ENCODE assay signal across 10 cellular contexts in the genomic region with DNA sequence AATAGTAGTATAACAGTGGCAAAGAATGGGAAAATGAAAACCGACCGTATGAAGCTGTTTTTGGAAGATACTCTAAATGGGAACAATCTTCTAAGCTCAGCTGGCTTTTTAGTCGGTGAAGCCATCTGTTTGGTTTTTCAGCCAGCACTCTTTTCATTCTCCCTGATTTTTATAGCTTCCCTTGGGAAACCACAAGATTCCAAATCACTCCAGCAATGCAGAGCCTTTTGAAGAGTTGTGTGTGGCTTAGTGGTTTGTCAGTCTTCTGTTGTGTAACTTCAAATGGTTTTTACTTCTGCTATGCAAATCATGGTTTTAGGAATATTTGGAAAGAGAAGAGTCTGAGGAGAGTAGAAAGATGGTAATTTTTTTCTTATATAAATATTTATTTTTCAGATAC.
DNase-seq lines count a peak whose midpoint lies in the region; ATAC-seq and FAIRE-seq lines count a peak whose summit lies in the region.
"Had no signal": no experiment of that assay in that cellular context is flagged by ENCODE, and none has a peak within 500 bp of the region (broad histone marks: within the 10 kb centered on the region; RNA-seq: fewer than 3 reads in every experiment).

No MANE protein-coding gene starts in this region.

- FAIRE-seq in endometrium (lab: Jason Lieb, UNC), result peak; percentile 95

- peak; percentile 92 for DNase-seq in EL
- peak; percentile 50 to 83 for DNase-seq in NCI-H446 (lab: John Stamatoyannopoulos, UW)
- peak; percentile 82 for DNase-seq in non-pigmented ciliary epithelial cell (ENCODE audit: low read depth)
- no peak for DNase-seq in stimulated activated CD4-positive, alpha-beta T cell treated with anti-CD3 and anti-CD28 coated beads, Interleukin-2, amount 100 ng/mL, for 24 hours
- DNase-seq in NCI-H526 treated with DMSO at 0.1 percent for 48 hours (lab: John Stamatoyannopoulos, UW), result no peak
- DNase-seq: Kasumi-1, nucleus accumbens had no signal

- ATAC-seq in HG02763 (IDR thresholded peaks at IDR 0.05; ENCODE audit: unreplicated experiment) (no peak), GM18873 (IDR thresholded peaks at IDR 0.05; ENCODE audit: low FRiP score, unreplicated experiment) (no peak)

Comparison
In these comparisons a context has a peak if more than half of its experiments do, and no peak if none do; other contexts are left out.
1. DNase-seq: peak in EL (single experiment), NCI-H446 (2 of 2) and non-pigmented ciliary epithelial cell (single experiment); none in stimulated activated CD4-positive, alpha-beta T cell treated with anti-CD3 and anti-CD28 coated beads, Interleukin-2, amount 100 ng/mL, for 24 hours (0 of 2) and NCI-H526 treated with DMSO at 0.1 percent for 48 hours (single experiment).